ENCODE assay signal across 1 cellular context in the genomic region with DNA sequence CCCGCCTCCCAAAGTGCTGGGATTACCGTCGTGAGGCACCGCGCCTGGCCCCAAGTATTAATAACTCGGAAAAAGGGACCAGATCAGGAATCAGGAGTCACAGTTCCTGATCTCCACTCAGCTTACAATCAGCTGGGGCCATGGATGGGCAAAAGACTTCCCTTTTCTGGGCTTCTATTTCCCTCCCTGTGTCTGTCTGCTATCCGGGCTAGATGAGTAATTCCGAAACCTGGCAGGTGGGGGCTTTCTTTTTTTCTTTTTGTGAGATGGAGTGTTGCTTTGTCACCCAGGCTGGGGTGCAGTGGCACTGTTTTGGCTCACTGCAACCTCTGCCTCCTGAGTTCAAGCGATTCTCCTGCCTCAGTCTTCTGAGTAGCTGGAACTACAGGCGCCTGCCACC.
TF ChIP-seq lines count a peak whose summit lies in the region.

No MANE protein-coding gene starts in this region.

TF ChIP-seq in GM12878, 131 proteins besides CTCF, POLR2A, EP300 and RAD21 (continued from another document):
- TF ChIP-seq SIN3A (IDR thresholded peaks at IDR 0.05; ENCODE audit: low read depth, low read length): no peak
- peak; percentile 90 for TF ChIP-seq SPI1 (IDR thresholded peaks at IDR 0.05; ENCODE audit: borderline replicate concordance, insufficient read depth, low read depth, low read length)
- TF ChIP-seq RCOR1 (conservative IDR thresholded peaks at IDR 0.05; ENCODE audit: low read depth, low read length): no peak
- TF ChIP-seq JUNB (IDR thresholded peaks at IDR 0.05): peak; percentile 93
- TF ChIP-seq, protein P1, sequence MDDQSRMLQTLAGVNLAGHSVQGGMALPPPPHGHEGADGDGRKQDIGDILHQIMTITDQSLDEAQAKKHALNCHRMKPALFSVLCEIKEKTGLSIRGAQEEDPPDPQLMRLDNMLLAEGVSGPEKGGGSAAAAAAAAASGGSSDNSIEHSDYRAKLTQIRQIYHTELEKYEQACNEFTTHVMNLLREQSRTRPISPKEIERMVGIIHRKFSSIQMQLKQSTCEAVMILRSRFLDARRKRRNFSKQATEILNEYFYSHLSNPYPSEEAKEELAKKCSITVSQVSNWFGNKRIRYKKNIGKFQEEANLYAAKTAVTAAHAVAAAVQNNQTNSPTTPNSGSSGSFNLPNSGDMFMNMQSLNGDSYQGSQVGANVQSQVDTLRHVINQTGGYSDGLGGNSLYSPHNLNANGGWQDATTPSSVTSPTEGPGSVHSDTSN (IDR thresholded peaks at IDR 0.05; ENCODE audit: insufficient replicate concordance, low read depth, low read length): no peak
- TF ChIP-seq BHLHE40 (IDR thresholded peaks at IDR 0.05; ENCODE audit: borderline replicate concordance in 1 of 2, low read depth in 2 of 2, low read length in 1 of 2): peak in 1 of 2 experiments; percentile 33; a peak in 1 of 4 replicates
- peak; percentile 91 for TF ChIP-seq JUND (IDR thresholded peaks at IDR 0.05; ENCODE audit: low read depth, low read length)
- TF ChIP-seq, protein P2, sequence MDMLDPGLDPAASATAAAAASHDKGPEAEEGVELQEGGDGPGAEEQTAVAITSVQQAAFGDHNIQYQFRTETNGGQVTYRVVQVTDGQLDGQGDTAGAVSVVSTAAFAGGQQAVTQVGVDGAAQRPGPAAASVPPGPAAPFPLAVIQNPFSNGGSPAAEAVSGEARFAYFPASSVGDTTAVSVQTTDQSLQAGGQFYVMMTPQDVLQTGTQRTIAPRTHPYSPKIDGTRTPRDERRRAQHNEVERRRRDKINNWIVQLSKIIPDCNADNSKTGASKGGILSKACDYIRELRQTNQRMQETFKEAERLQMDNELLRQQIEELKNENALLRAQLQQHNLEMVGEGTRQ (IDR thresholded peaks at IDR 0.05; ENCODE audit: borderline replicate concordance, low read depth, low read length): no peak
- TF ChIP-seq ETV6 (conservative IDR thresholded peaks at IDR 0.05 in 1 of 2, IDR thresholded peaks at IDR 0.05 in 1 of 2; ENCODE audit: borderline replicate concordance in 1 of 2, low read depth in 1 of 2): peak in 1 of 2 experiments; percentile 59; a peak in 1 of 4 replicates
- TF ChIP-seq ESRRA (IDR thresholded peaks at IDR 0.05; ENCODE audit: low read length): no peak
- TF ChIP-seq RELA (IDR thresholded peaks at IDR 0.05; ENCODE audit: borderline replicate concordance, partially characterized antibody): no peak
- TF ChIP-seq IKZF2 (IDR thresholded peaks at IDR 0.05): peak; percentile 94 to 95
- 0 out of 2 replicates have a peak, but pooled peaks have one; percentile 32 for TF ChIP-seq NFIC (IDR thresholded peaks at IDR 0.05; ENCODE audit: low read depth, low read length)
- TF ChIP-seq YY1 (IDR thresholded peaks at IDR 0.05; ENCODE audit: low read depth, low read length): no peak
- no peak for TF ChIP-seq MEF2B (IDR thresholded peaks at IDR 0.05; ENCODE audit: partially characterized antibody, poor library complexity, severe bottlenecking)
- TF ChIP-seq, protein P3, sequence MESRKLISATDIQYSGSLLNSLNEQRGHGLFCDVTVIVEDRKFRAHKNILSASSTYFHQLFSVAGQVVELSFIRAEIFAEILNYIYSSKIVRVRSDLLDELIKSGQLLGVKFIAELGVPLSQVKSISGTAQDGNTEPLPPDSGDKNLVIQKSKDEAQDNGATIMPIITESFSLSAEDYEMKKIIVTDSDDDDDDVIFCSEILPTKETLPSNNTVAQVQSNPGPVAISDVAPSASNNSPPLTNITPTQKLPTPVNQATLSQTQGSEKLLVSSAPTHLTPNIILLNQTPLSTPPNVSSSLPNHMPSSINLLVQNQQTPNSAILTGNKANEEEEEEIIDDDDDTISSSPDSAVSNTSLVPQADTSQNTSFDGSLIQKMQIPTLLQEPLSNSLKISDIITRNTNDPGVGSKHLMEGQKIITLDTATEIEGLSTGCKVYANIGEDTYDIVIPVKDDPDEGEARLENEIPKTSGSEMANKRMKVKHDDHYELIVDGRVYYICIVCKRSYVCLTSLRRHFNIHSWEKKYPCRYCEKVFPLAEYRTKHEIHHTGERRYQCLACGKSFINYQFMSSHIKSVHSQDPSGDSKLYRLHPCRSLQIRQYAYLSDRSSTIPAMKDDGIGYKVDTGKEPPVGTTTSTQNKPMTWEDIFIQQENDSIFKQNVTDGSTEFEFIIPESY (IDR thresholded peaks at IDR 0.05): no peak
- no peak for TF ChIP-seq E2F8 (IDR thresholded peaks at IDR 0.05; ENCODE audit: low read depth, partially characterized antibody)
- TF ChIP-seq HDAC2 (IDR thresholded peaks at IDR 0.05): no peak
TF ChIP-seq in GM12878: peak in this region for 18.
